Comparison of ENCODE assay signal across 16 cellular contexts in the genomic region with DNA sequence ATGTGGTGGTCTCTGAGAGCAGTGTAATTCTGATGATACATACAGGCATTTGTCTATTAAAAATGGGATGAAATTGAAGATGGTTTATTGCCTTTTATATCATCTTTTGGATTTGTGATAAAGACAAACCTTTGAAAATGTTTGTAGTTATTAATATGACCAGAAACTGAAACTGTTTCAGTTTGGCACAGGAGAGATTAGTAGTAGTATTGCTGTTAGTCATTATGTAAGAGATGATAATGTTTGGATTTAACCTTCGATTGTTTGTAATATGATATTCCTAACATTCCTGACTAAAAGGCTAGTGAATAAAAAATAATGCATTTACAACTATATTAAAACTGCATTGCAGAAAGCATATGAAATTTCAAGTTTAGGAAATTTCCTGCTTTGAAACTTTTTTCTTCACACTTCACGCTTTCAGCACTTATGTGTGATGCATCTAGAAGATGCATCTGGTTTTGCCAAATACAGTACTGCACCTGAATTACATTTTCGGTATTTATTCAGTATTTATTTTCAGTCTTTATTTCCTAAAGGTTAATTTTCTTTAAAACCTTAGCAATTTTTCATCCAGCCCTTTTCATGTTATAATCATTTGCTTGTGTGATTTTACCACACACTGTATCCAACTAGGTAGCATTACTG. TPM values are rescaled to one million over a fixed set of nuclear protein-coding genes. Genes with fewer than 3 reads are reported as not detected.
A peak's percentile ranks its signal among the peaks of the same experiment; 100 is the strongest.
DNase-seq lines count a peak whose midpoint lies in the region; ATAC-seq, FAIRE-seq and TF ChIP-seq lines count a peak whose summit lies in the region.
"Had no signal": no experiment of that assay in that cellular context is flagged by ENCODE, and none has a peak within 500 bp of the region (broad histone marks: within the 10 kb centered on the region; RNA-seq: fewer than 3 reads in every experiment).

No MANE protein-coding gene starts in this region.

- H3K9me3 Mint-ChIP-seq in CD8-positive, alpha-beta T cell: peaks cover 5% of the 10 kb centered on the region
- H3K9me3 Mint-ChIP-seq in naive B cell: peaks cover 4 to 21% (median 16%) of the 10 kb centered on the region in 7 donors
- peaks cover 3% of the 10 kb centered on the region for H3K9me3 Mint-ChIP-seq in stimulated activated memory B cell treated with anti-CD40 and anti-IgM and Interleukin-4, amounts not matched to agents 10 μg/mL and 1 μg/mL and 100 μg/mL, for 72 hours
- peaks cover 13% of the 10 kb centered on the region for H3K9me3 Mint-ChIP-seq in activated naive CD4-positive, alpha-beta T cell treated with anti-CD3 and anti-CD28 coated beads for 36 hours
- H3K9me3 Mint-ChIP-seq: activated CD4-positive, alpha-beta T cell treated with anti-CD3 and anti-CD28 coated beads, Interleukin-2, amount 10 ng/mL, durations not matched to agents 24 days and 14 days had no signal

- ATAC-seq in CD8-positive, alpha-beta T cell: no peak
- no peak for ATAC-seq in naive B cell (ENCODE audit: low read depth in 2 of 2)
- ATAC-seq in stimulated activated memory B cell treated with anti-CD40 and anti-IgM and Interleukin-4, amounts not matched to agents 10 μg/mL and 1 μg/mL and 100 μg/mL, for 72 hours: no peak
- no peak for ATAC-seq in stimulated activated naive CD8-positive, alpha-beta T cell treated with anti-CD3 and anti-CD28 coated beads, Interleukin-15, Interleukin-2, amounts not matched to agents 100 U/mL and 50 U/mL, for 24 hours

- peaks cover 28% of the 10 kb centered on the region for H3K36me3 Mint-ChIP-seq in CD8-positive, alpha-beta T cell
- H3K36me3 Mint-ChIP-seq in naive B cell: peaks cover 15 to 16% of the 10 kb centered on the region in 2 donors
- H3K36me3 Mint-ChIP-seq in stimulated activated memory B cell treated with anti-CD40 and anti-IgM and Interleukin-4, amounts not matched to agents 10 μg/mL and 1 μg/mL and 100 μg/mL, for 72 hours: peaks cover 25% of the 10 kb centered on the region
- H3K36me3 Mint-ChIP-seq in activated naive CD4-positive, alpha-beta T cell treated with anti-CD3 and anti-CD28 coated beads for 36 hours (ENCODE audit: low read depth): peaks cover 35% of the 10 kb centered on the region

- H3K9ac ChIP-seq in adipocyte (ENCODE audit: low read length): no peak overlapping the region

- POLR2A ChIA-PET in CD8-positive, alpha-beta T cell (lab: Charles Lee): no interaction called here

- peak overlapping the region; percentile 0 for H3K4me3 Mint-ChIP-seq in CD8-positive, alpha-beta T cell
- H3K4me3 Mint-ChIP-seq in naive B cell: peak overlapping the region in 4 of 8 donors; percentile 6 to 63 (median 36)
- H3K4me3 Mint-ChIP-seq in stimulated activated memory B cell treated with anti-CD40 and anti-IgM and Interleukin-4, amounts not matched to agents 10 μg/mL and 1 μg/mL and 100 μg/mL, for 72 hours: no peak overlapping the region
- H3K4me3 Mint-ChIP-seq in activated naive CD4-positive, alpha-beta T cell treated with anti-CD3 and anti-CD28 coated beads for 36 hours: no peak overlapping the region
- H3K4me3 Mint-ChIP-seq: activated CD4-positive, alpha-beta T cell treated with anti-CD3 and anti-CD28 coated beads, Interleukin-2, amount 10 ng/mL, durations not matched to agents 24 days and 14 days; brain had no signal

- no peak for TF ChIP-seq POLR2A in H54 (IDR thresholded peaks at IDR 0.05; ENCODE audit: low read depth, low read length)

- H3K27ac ChIP-seq in CD8-positive, alpha-beta T cell (ENCODE audit: low read depth, low read length): no peak overlapping the region

- H3K4me1 ChIP-seq in CD8-positive, alpha-beta T cell (ENCODE audit: insufficient read depth, low read length): no peaks in the 10 kb centered on the region
- peaks cover 59% of the 10 kb centered on the region for H3K4me1 ChIP-seq in adipocyte (ENCODE audit: control insufficient read depth, insufficient read depth, low read length)

- no peaks in the 10 kb centered on the region for H3K27me3 ChIP-seq in CD8-positive, alpha-beta T cell (ENCODE audit: insufficient read depth, low read length)
- H3K27me3 ChIP-seq in adipocyte (replicated peaks; ENCODE audit: control insufficient read depth, insufficient read depth, low read length): no peaks in the 10 kb centered on the region
- H3K27me3 ChIP-seq: stomach had no signal

- no peaks in the 10 kb centered on the region for H3K27me3 Mint-ChIP-seq in CD8-positive, alpha-beta T cell (ENCODE audit: low read depth)
- no peaks in the 10 kb centered on the region for H3K27me3 Mint-ChIP-seq in naive B cell
- no peaks in the 10 kb centered on the region for H3K27me3 Mint-ChIP-seq in stimulated activated memory B cell treated with anti-CD40 and anti-IgM and Interleukin-4, amounts not matched to agents 10 μg/mL and 1 μg/mL and 100 μg/mL, for 72 hours
- H3K27me3 Mint-ChIP-seq in activated naive CD4-positive, alpha-beta T cell treated with anti-CD3 and anti-CD28 coated beads for 36 hours (ENCODE audit: low read depth): no peaks in the 10 kb centered on the region
- H3K27me3 Mint-ChIP-seq: activated CD4-positive, alpha-beta T cell treated with anti-CD3 and anti-CD28 coated beads, Interleukin-2, amount 10 ng/mL, durations not matched to agents 24 days and 14 days; brain had no signal

- H3K4me1 Mint-ChIP-seq in CD8-positive, alpha-beta T cell (ENCODE audit: low read depth): peaks cover 51% of the 10 kb centered on the region
- peaks cover 35 to 56% (median 53%) of the 10 kb centered on the region in 3 donors for H3K4me1 Mint-ChIP-seq in naive B cell
- peaks cover 36% of the 10 kb centered on the region for H3K4me1 Mint-ChIP-seq in stimulated activated memory B cell treated with anti-CD40 and anti-IgM and Interleukin-4, amounts not matched to agents 10 μg/mL and 1 μg/mL and 100 μg/mL, for 72 hours
- peaks cover 40% of the 10 kb centered on the region for H3K4me1 Mint-ChIP-seq in activated naive CD4-positive, alpha-beta T cell treated with anti-CD3 and anti-CD28 coated beads for 36 hours (ENCODE audit: low read depth)

- no peaks in the 10 kb centered on the region for H3K36me3 ChIP-seq in CD8-positive, alpha-beta T cell (ENCODE audit: insufficient read depth, low read length)
- peaks cover 7% of the 10 kb centered on the region for H3K36me3 ChIP-seq in adipocyte (ENCODE audit: control insufficient read depth, insufficient read depth, low read length, severe bottlenecking)

- CTCF ChIA-PET in CD8-positive, alpha-beta T cell (lab: Charles Lee): no interaction called here
- CTCF ChIA-PET in activated naive CD4-positive, alpha-beta T cell treated with anti-CD3 and anti-CD28 coated beads for 36 hours (lab: Charles Lee): no interaction called here

- peak; percentile 58 for FAIRE-seq in H54 (lab: Jason Lieb, UNC)

- no peak overlapping the region for H3K4me3 ChIP-seq in CD8-positive, alpha-beta T cell (ENCODE audit: low read depth, low read length)
- H3K4me3 ChIP-seq in adipocyte (ENCODE audit: low read length): no peak overlapping the region
- H3K4me3 ChIP-seq: stomach had no signal

- no peak overlapping the region for H3K27ac Mint-ChIP-seq in CD8-positive, alpha-beta T cell
- H3K27ac Mint-ChIP-seq in naive B cell: peak overlapping the region in 5 of 6 donors; percentile 1 to 90 (median 3)
- H3K27ac Mint-ChIP-seq in stimulated activated memory B cell treated with anti-CD40 and anti-IgM and Interleukin-4, amounts not matched to agents 10 μg/mL and 1 μg/mL and 100 μg/mL, for 72 hours: no peak overlapping the region
- H3K27ac Mint-ChIP-seq in activated naive CD4-positive, alpha-beta T cell treated with anti-CD3 and anti-CD28 coated beads for 36 hours: no peak overlapping the region
- H3K27ac Mint-ChIP-seq: activated CD4-positive, alpha-beta T cell treated with anti-CD3 and anti-CD28 coated beads, Interleukin-2, amount 10 ng/mL, durations not matched to agents 24 days and 14 days; brain had no signal

- intact Hi-C loops in CD8-positive, alpha-beta T cell (cut with DNase I, micrococcal nuclease): no loop called here
- intact Hi-C loops in activated naive CD4-positive, alpha-beta T cell treated with anti-CD3 and anti-CD28 coated beads for 36 hours (cut with micrococcal nuclease): no loop called here

- TF ChIP-seq CTCF in CD8-positive, alpha-beta T cell (IDR thresholded peaks at IDR 0.05): no peak

- H3K9me3 ChIP-seq in CD8-positive, alpha-beta T cell (ENCODE audit: low read length): no peaks in the 10 kb centered on the region
- no peaks in the 10 kb centered on the region for H3K9me3 ChIP-seq in adipocyte (ENCODE audit: control insufficient read depth, low read length)

- DNase-seq in CD8-positive, alpha-beta T cell: no peak
- DNase-seq in H54 (ENCODE audit: insufficient read length, low spot score) (no peak), adipocyte (ENCODE audit: low read depth) (peak; percentile 25), naive B cell (no peak), globus pallidus (ENCODE audit: low spot score) (no peak)
- no peak for DNase-seq in stimulated activated naive CD8-positive, alpha-beta T cell treated with anti-CD3 and anti-CD28 coated beads, Interleukin-15, Interleukin-2, amounts not matched to agents 100 U/mL and 50 U/mL, for 24 hours
- no peak for DNase-seq in activated naive CD4-positive, alpha-beta T cell treated with anti-CD3 and anti-CD28 coated beads for 36 hours
- DNase-seq: activated CD4-positive, alpha-beta T cell treated with anti-CD3 and anti-CD28 coated beads, Interleukin-2, amount 10 ng/mL, durations not matched to agents 24 days and 14 days; activated T-cell treated with anti-CD3 and anti-CD28 coated beads, Interleukin-2, amount 50 U/mL, for 48 hours; AML-193; NCI-H1092; Right ventricle myocardium superior; stomach; T1000 had no signal

RNA-seq across cellular contexts. Expression of a gene that starts 25.5 kb away (rescaled TPM):
- total RNA-seq in CD8-positive, alpha-beta T cell: 10 to 100 TPM; 19.4 to 22.5 TPM
- 1 to 10 TPM; 2.4 to 4.2 (median 3.7) TPM for polyA plus RNA-seq in naive B cell (ENCODE audit: low read depth in 6 of 6)
- 10 to 100 TPM; 31.1 to 34.8 TPM for total RNA-seq in activated naive CD4-positive, alpha-beta T cell treated with anti-CD3 and anti-CD28 coated beads for 36 hours

Comparison
In these comparisons a context has a peak if more than half of its experiments do, and no peak if none do; other contexts are left out.
1. H3K27ac Mint-ChIP-seq: peak in naive B cell (5 of 6); none in CD8-positive, alpha-beta T cell (single experiment), stimulated activated memory B cell treated with anti-CD40 and anti-IgM and Interleukin-4, amounts not matched to agents 10 μg/mL and 1 μg/mL and 100 μg/mL, for 72 hours (single experiment) and activated naive CD4-positive, alpha-beta T cell treated with anti-CD3 and anti-CD28 coated beads for 36 hours (single experiment).